13 cellular contexts compared by ENCODE assay signal in genomic region chr17:5226940-5227878, GRCh38.
DNase-seq lines count a peak whose midpoint lies in the region; ATAC-seq and TF ChIP-seq lines count a peak whose summit lies in the region.
"Had no signal": no experiment of that assay in that cellular context is flagged by ENCODE, and none has a peak within 500 bp of the region (broad histone marks: within the 10 kb centered on the region; RNA-seq: fewer than 3 reads in every experiment).

No MANE protein-coding gene starts in this region.

- no peak overlapping the region for H3K4me3 ChIP-seq in foreskin fibroblast (ENCODE audit: low read depth in 1 of 2, low read length in 2 of 2)
- H3K4me3 ChIP-seq: psoas muscle had no signal

- H3K9me3 Mint-ChIP-seq in activated naive CD8-positive, alpha-beta T cell treated with anti-CD3 and anti-CD28 coated beads, Interleukin-2, amount 50 U/mL, for 24 hours: no peaks in the 10 kb centered on the region
- H3K9me3 Mint-ChIP-seq in stimulated activated naive B cell treated with anti-CD40 and anti-IgM and Interleukin-4, amounts not matched to agents 10 μg/mL and 1 μg/mL and 100 μg/mL, for 72 hours: peaks cover 0 to 7% of the 10 kb centered on the region in 2 donors
- H3K9me3 Mint-ChIP-seq: brain had no signal

- peaks cover 50% of the 10 kb centered on the region for H3K4me1 Mint-ChIP-seq in activated naive CD8-positive, alpha-beta T cell treated with anti-CD3 and anti-CD28 coated beads, Interleukin-2, amount 50 U/mL, for 24 hours
- H3K4me1 Mint-ChIP-seq in stimulated activated naive B cell treated with anti-CD40 and anti-IgM and Interleukin-4, amounts not matched to agents 10 μg/mL and 1 μg/mL and 100 μg/mL, for 72 hours: peaks cover 60 to 94% of the 10 kb centered on the region in 2 donors
- H3K4me1 Mint-ChIP-seq: brain had no signal

- peak overlapping the region; percentile 84 for H3K27ac Mint-ChIP-seq in activated naive CD8-positive, alpha-beta T cell treated with anti-CD3 and anti-CD28 coated beads, Interleukin-2, amount 50 U/mL, for 24 hours
- peak overlapping the region; percentile 96 for H3K27ac Mint-ChIP-seq in stimulated activated naive B cell treated with anti-CD40 and anti-IgM and Interleukin-4, amounts not matched to agents 10 μg/mL and 1 μg/mL and 100 μg/mL, for 72 hours
- H3K27ac Mint-ChIP-seq: brain had no signal

- ATAC-seq in HG03342 (IDR thresholded peaks at IDR 0.05; ENCODE audit: unreplicated experiment): peak; percentile 38
- peak; percentile 64 for ATAC-seq in activated naive CD8-positive, alpha-beta T cell treated with anti-CD3 and anti-CD28 coated beads, Interleukin-2, amount 50 U/mL, for 24 hours
- ATAC-seq in stimulated activated naive B cell treated with anti-CD40 and anti-IgM and Interleukin-4, amounts not matched to agents 10 μg/mL and 1 μg/mL and 100 μg/mL, for 72 hours (replicated peaks): peak; percentile 51 to 71
- ATAC-seq: Panc1, psoas muscle had no signal

- no peak for TF ChIP-seq CTCF in foreskin fibroblast (IDR thresholded peaks at IDR 0.05; ENCODE audit: low read depth, low read length)

- in situ Hi-C loops in ACHN (cut with HindIII; ENCODE audit: low pct_ligation_motif_present, low pct_unique_long_range_greater_than_20kb, low sequenced_read_pairs): no loop called here

- H3K4me3 Mint-ChIP-seq in activated naive CD8-positive, alpha-beta T cell treated with anti-CD3 and anti-CD28 coated beads, Interleukin-2, amount 50 U/mL, for 24 hours: peak overlapping the region; percentile 32
- H3K4me3 Mint-ChIP-seq in stimulated activated naive B cell treated with anti-CD40 and anti-IgM and Interleukin-4, amounts not matched to agents 10 μg/mL and 1 μg/mL and 100 μg/mL, for 72 hours: peak overlapping the region; percentile 72 to 79
- H3K4me3 Mint-ChIP-seq: brain had no signal

- H3K27me3 Mint-ChIP-seq in activated naive CD8-positive, alpha-beta T cell treated with anti-CD3 and anti-CD28 coated beads, Interleukin-2, amount 50 U/mL, for 24 hours: no peaks in the 10 kb centered on the region
- no peaks in the 10 kb centered on the region for H3K27me3 Mint-ChIP-seq in stimulated activated naive B cell treated with anti-CD40 and anti-IgM and Interleukin-4, amounts not matched to agents 10 μg/mL and 1 μg/mL and 100 μg/mL, for 72 hours

- peaks cover 8% of the 10 kb centered on the region for H3K36me3 Mint-ChIP-seq in activated naive CD8-positive, alpha-beta T cell treated with anti-CD3 and anti-CD28 coated beads, Interleukin-2, amount 50 U/mL, for 24 hours (ENCODE audit: low read depth)
- peaks cover 53 to 84% of the 10 kb centered on the region in 2 donors for H3K36me3 Mint-ChIP-seq in stimulated activated naive B cell treated with anti-CD40 and anti-IgM and Interleukin-4, amounts not matched to agents 10 μg/mL and 1 μg/mL and 100 μg/mL, for 72 hours

- DNase-seq in DMS53 (lab: John Stamatoyannopoulos, UW) (peak; percentile 26), DMS53 treated with DMSO at 0.1 percent for 48 hours (lab: John Stamatoyannopoulos, UW; ENCODE audit: unreplicated experiment) (no peak), ACHN (no peak), foreskin fibroblast (no peak), RPMI8226 (no peak)
- DNase-seq in activated naive CD8-positive, alpha-beta T cell treated with anti-CD3 and anti-CD28 coated beads, Interleukin-2, amount 50 U/mL, for 24 hours: peak; percentile 37
- peak; percentile 44 for DNase-seq in stimulated activated naive B cell treated with anti-CD40 and anti-IgM and Interleukin-4, amounts not matched to agents 10 μg/mL and 1 μg/mL and 100 μg/mL, for 72 hours
- DNase-seq: 8988T, kidney glomerular epithelial cell, psoas muscle had no signal

Comparison
In these comparisons a context has a peak if more than half of its experiments do, and no peak if none do; other contexts are left out.
1. DNase-seq: peak in DMS53 (single experiment), activated naive CD8-positive, alpha-beta T cell treated with anti-CD3 and anti-CD28 coated beads, Interleukin-2, amount 50 U/mL, for 24 hours (single experiment) and stimulated activated naive B cell treated with anti-CD40 and anti-IgM and Interleukin-4, amounts not matched to agents 10 μg/mL and 1 μg/mL and 100 μg/mL, for 72 hours (single experiment); none in DMS53 treated with DMSO at 0.1 percent for 48 hours (single experiment), ACHN (single experiment), foreskin fibroblast (0 of 2) and RPMI8226 (single experiment).
2. Peak in every context shown above with its lines, with median percentiles within 50 percentile points of each other: ATAC-seq.